ENCODE assay signal across 8 cellular contexts in genomic region chr12:13195848-13196301, GRCh38. TPM values are rescaled to one million over a fixed set of nuclear protein-coding genes. Genes with fewer than 3 reads are reported as not detected.
DNase-seq lines count a peak whose midpoint lies in the region; ATAC-seq and TF ChIP-seq lines count a peak whose summit lies in the region.

No MANE protein-coding gene starts in this region.

- H3K4me3 Mint-ChIP-seq in activated CD4-positive, alpha-beta T cell treated with anti-CD3 and anti-CD28 coated beads for 36 hours, result peak overlapping the region; percentile 82
- H3K4me3 Mint-ChIP-seq in brain, result peak overlapping the region; percentile 14 to 87 (median 66)

- no peak for TF ChIP-seq EP300 in transverse colon (IDR thresholded peaks at IDR 0.05; ENCODE audit: low read depth)

- CTCF ChIA-PET in activated CD4-positive, alpha-beta T cell treated with anti-CD3 and anti-CD28 coated beads for 36 hours (lab: Charles Lee), result interaction anchor here (0.6 to 2.6 kb wide), 15 partner anchors 9 to 891 kb away, joined by 3 to 15 read pairs (median 3); no protein-coding TSS in a partner anchor

- no peaks in the 10 kb centered on the region for H3K36me3 Mint-ChIP-seq in activated CD4-positive, alpha-beta T cell treated with anti-CD3 and anti-CD28 coated beads for 36 hours (ENCODE audit: low read depth)
- no peaks in the 10 kb centered on the region for H3K36me3 Mint-ChIP-seq in brain

- no peaks in the 10 kb centered on the region for H3K27me3 ChIP-seq in lower lobe of right lung (ENCODE audit: low read depth)
- H3K27me3 ChIP-seq in transverse colon, result peaks cover 4% of the 10 kb centered on the region

- H3K36me3 ChIP-seq in lower lobe of right lung (no peaks in the 10 kb centered on the region), transverse colon (no peaks in the 10 kb centered on the region)

- no peak for TF ChIP-seq CTCF in brain (conservative IDR thresholded peaks at IDR 0.05)
- TF ChIP-seq CTCF in lower lobe of right lung (IDR thresholded peaks at IDR 0.05), result no peak
- TF ChIP-seq CTCF in transverse colon (IDR thresholded peaks at IDR 0.05), result no peak

- H3K4me1 Mint-ChIP-seq in activated CD4-positive, alpha-beta T cell treated with anti-CD3 and anti-CD28 coated beads for 36 hours, result peaks cover 32% of the 10 kb centered on the region
- peaks cover 63% of the 10 kb centered on the region for H3K4me1 Mint-ChIP-seq in brain

- H3K4me1 ChIP-seq in lower lobe of right lung (peaks cover 42% of the 10 kb centered on the region), transverse colon (peaks cover 9 to 54% (median 19%) of the 10 kb centered on the region in 4 donors)

- peak overlapping the region; percentile 83 for H3K27ac Mint-ChIP-seq in activated CD4-positive, alpha-beta T cell treated with anti-CD3 and anti-CD28 coated beads for 36 hours
- H3K27ac Mint-ChIP-seq in brain, result peak overlapping the region; percentile 53 to 93 (median 82)

- in situ Hi-C loops in transverse colon (cut with MboI; ENCODE audit: low pct_ligation_motif_present in 1 of 4, low pct_unique_long_range_greater_than_20kb in 1 of 4, low sequenced_read_pairs in 3 of 4), result no loop called here

- 20 to 21% methylated on average over 1 to 2 of the region's 2 CpGs for WGBS in transverse colon (ENCODE audit: low coverage in 1 of 2), 2 donors

- no peak for TF ChIP-seq POLR2A in transverse colon (IDR thresholded peaks at IDR 0.05)

- intact Hi-C loops in activated CD4-positive, alpha-beta T cell treated with anti-CD3 and anti-CD28 coated beads for 36 hours (cut with DNase I, micrococcal nuclease), result loop anchor here (1.0 to 10.0 kb wide), 14 partner anchors 10 to 1169 kb away; partner anchors contain the start of genes ATF7IP (in 1 of the 2), BORCS5 (in 1 of the 2), GSG1 (in 1 of the 2) and HEBP1 (in 1 of the 2)
- intact Hi-C loops in lower lobe of right lung (cut with DNase I), result no loop called here
- intact Hi-C loops in transverse colon (cut with DNase I; ENCODE audit: low total_unique reads), result loop anchor here (5.0 kb wide), 1 partner anchor 94 kb away; the partner anchor contains the start of gene GSG1

- H3K9me3 Mint-ChIP-seq in activated CD4-positive, alpha-beta T cell treated with anti-CD3 and anti-CD28 coated beads for 36 hours (ENCODE audit: low read depth), result no peaks in the 10 kb centered on the region
- H3K9me3 Mint-ChIP-seq in brain, result no peaks in the 10 kb centered on the region

- POLR2A ChIA-PET in activated CD4-positive, alpha-beta T cell treated with anti-CD3 and anti-CD28 coated beads for 36 hours (lab: Charles Lee), result interaction anchor here (0.5 to 1.0 kb wide), 10 partner anchors 10 to 1554 kb away, joined by 3 to 9 read pairs (median 5); no protein-coding TSS in a partner anchor

- no peak for DNase-seq in activated CD4-positive, alpha-beta T cell treated with anti-CD3 and anti-CD28 coated beads for 36 hours
- no peak for DNase-seq in activated CD4-positive, alpha-beta T cell treated with anti-CD3 and anti-CD28 coated beads, Interleukin-2, amount 50 U/mL, for 1 hour
- DNase-seq in lower lobe of right lung (no peak), transverse colon (peak; percentile 61), NCI-H1694 (lab: John Stamatoyannopoulos, UW) (no peak)

- no peaks in the 10 kb centered on the region for H3K27me3 Mint-ChIP-seq in activated CD4-positive, alpha-beta T cell treated with anti-CD3 and anti-CD28 coated beads for 36 hours
- peaks cover 5% of the 10 kb centered on the region for H3K27me3 Mint-ChIP-seq in brain

- H3K9me3 ChIP-seq in lower lobe of right lung (no peaks in the 10 kb centered on the region), transverse colon (no peaks in the 10 kb centered on the region)

- H3K27ac ChIP-seq in lower lobe of right lung (peak overlapping the region; percentile 92), transverse colon (peak overlapping the region; percentile 67 to 91 (median 86))

- ATAC-seq in activated CD4-positive, alpha-beta T cell treated with anti-CD3 and anti-CD28 coated beads for 36 hours, result peak; percentile 2
- ATAC-seq in lower lobe of right lung (peak; percentile 16 to 34), GM21526 (IDR thresholded peaks at IDR 0.05; ENCODE audit: low FRiP score, unreplicated experiment) (no peak), GM19467 (IDR thresholded peaks at IDR 0.05; ENCODE audit: unreplicated experiment) (no peak)

- peak overlapping the region; percentile 62 for H3K4me3 ChIP-seq in lower lobe of right lung
- peak overlapping the region in 1 of 4 donors; percentile 63 for H3K4me3 ChIP-seq in transverse colon

RNA-seq across cellular contexts. Expression of gene EMP1, which starts 0.7 kb away (rescaled TPM):
- total RNA-seq in activated CD4-positive, alpha-beta T cell treated with anti-CD3 and anti-CD28 coated beads for 36 hours, result 10 to 100 TPM; 12.9 to 16.6 TPM
- 11.7 TPM for polyA plus RNA-seq in brain (ENCODE audit: insufficient read depth, low read depth, low replicate concordance)
- total RNA-seq in lower lobe of right lung, result 195 TPM
- total RNA-seq in transverse colon, result 100 to 1,000 TPM in 3 of 4 donors, 10 to 100 TPM in 1; 43.2 to 837 (median 738) TPM

Comparison
In these comparisons a context has a peak if more than half of its experiments do, and no peak if none do; other contexts are left out.
1. ATAC-seq: peak in activated CD4-positive, alpha-beta T cell treated with anti-CD3 and anti-CD28 coated beads for 36 hours (single experiment) and lower lobe of right lung (2 of 2); none in GM21526 (single experiment) and GM19467 (single experiment).